In genomic region chr10:26468691-26469090, GRCh38 we compare ENCODE assay signal across 9 cellular contexts. TPM values are rescaled to one million over a fixed set of nuclear protein-coding genes. Genes with fewer than 3 reads are reported as not detected.
DNase-seq lines count a peak whose midpoint lies in the region; ATAC-seq and TF ChIP-seq lines count a peak whose summit lies in the region.
"Had no signal": no experiment of that assay in that cellular context is flagged by ENCODE, and none has a peak within 500 bp of the region (broad histone marks: within the 10 kb centered on the region; RNA-seq: fewer than 3 reads in every experiment).

No MANE protein-coding gene starts in this region.

- no peak overlapping the region for H3K27ac ChIP-seq in CD8-positive, alpha-beta memory T cell (ENCODE audit: low read depth, low read length)
- no peak overlapping the region for H3K27ac ChIP-seq in MM.1S (ENCODE audit: low read length)

- H4K20me1 ChIP-seq in MM.1S (ENCODE audit: insufficient read depth, low read length): no peaks in the 10 kb centered on the region; the same call in 1 of the 2 replicates

- no peaks in the 10 kb centered on the region for H3K36me3 ChIP-seq in CD8-positive, alpha-beta memory T cell (ENCODE audit: insufficient read depth, low read length)
- H3K36me3 ChIP-seq in MM.1S (replicated peaks; ENCODE audit: insufficient read depth, low read length): no peaks in the 10 kb centered on the region

- H3K4me1 ChIP-seq in CD8-positive, alpha-beta memory T cell (ENCODE audit: insufficient read depth, low read length): peaks cover 84% of the 10 kb centered on the region
- no peaks in the 10 kb centered on the region for H3K4me1 ChIP-seq in MM.1S (ENCODE audit: low read length)

- H3K27me3 ChIP-seq in CD8-positive, alpha-beta memory T cell (ENCODE audit: insufficient read depth, low read length, poor library complexity, severe bottlenecking): no peaks in the 10 kb centered on the region
- no peaks in the 10 kb centered on the region for H3K27me3 ChIP-seq in MM.1S (replicated peaks; ENCODE audit: insufficient read depth, low read length)

- H3F3A ChIP-seq in MM.1S (ENCODE audit: insufficient read depth, low read length): no peaks in the 10 kb centered on the region

- no peak overlapping the region for H3K9ac ChIP-seq in MM.1S (ENCODE audit: low read length)

- no peak overlapping the region for H3K4me2 ChIP-seq in MM.1S (ENCODE audit: low read depth, low read length)

- H3K9me3 ChIP-seq in CD8-positive, alpha-beta memory T cell (ENCODE audit: low read length): no peaks in the 10 kb centered on the region
- no peaks in the 10 kb centered on the region for H3K9me3 ChIP-seq in MM.1S (replicated peaks; ENCODE audit: insufficient read depth, low read length)

- H2AFZ ChIP-seq in MM.1S (ENCODE audit: low read length): no peak overlapping the region

- peaks cover 0 to 41% (median 7%) of the 10 kb centered on the region in 3 donors for H3K36me3 Mint-ChIP-seq in CD8-positive, alpha-beta memory T cell

- peak overlapping the region; percentile 15 to 86 (median 83) for H3K4me3 Mint-ChIP-seq in CD8-positive, alpha-beta memory T cell

- no peaks in the 10 kb centered on the region for H3K79me2 ChIP-seq in MM.1S (ENCODE audit: low read length)

- ATAC-seq in GM19468 (IDR thresholded peaks at IDR 0.05; ENCODE audit: extremely low read depth, unreplicated experiment): peak; percentile 65
- ATAC-seq in HG03521 (IDR thresholded peaks at IDR 0.05; ENCODE audit: unreplicated experiment): peak; percentile 69

- DNase-seq in CD8-positive, alpha-beta memory T cell: peak; percentile 22 to 84 (median 69)
- peak; percentile 44 for DNase-seq in effector CD4-positive, alpha-beta T cell
- DNase-seq in foreskin fibroblast: no peak
- DNase-seq in amniotic stem cell (lab: John Stamatoyannopoulos, UW): no peak
- no peak for DNase-seq in NCI-H2227 (lab: John Stamatoyannopoulos, UW; ENCODE audit: unreplicated experiment)
- DNase-seq in MM.1S: no peak
- DNase-seq: NCI-H446 had no signal

- H3K27ac Mint-ChIP-seq in CD8-positive, alpha-beta memory T cell: peak overlapping the region; percentile 79 to 97 (median 93)

- H3K27me3 Mint-ChIP-seq in CD8-positive, alpha-beta memory T cell: no peaks in the 10 kb centered on the region

- H3K9me3 Mint-ChIP-seq in CD8-positive, alpha-beta memory T cell: no peaks in the 10 kb centered on the region

- peak overlapping the region; percentile 42 for H3K4me3 ChIP-seq in CD8-positive, alpha-beta memory T cell (ENCODE audit: low read length)
- H3K4me3 ChIP-seq in foreskin fibroblast (ENCODE audit: low read depth in 1 of 2, low read length in 2 of 2) (no peak overlapping the region), MM.1S (ENCODE audit: low read length) (no peak overlapping the region)

- POLR2A ChIA-PET in CD8-positive, alpha-beta memory T cell (lab: Charles Lee): interaction anchor here (0.6 to 1.5 kb wide), 8 partner anchors 16 to 1861 kb away, joined by 3 to 7 read pairs (median 4); no protein-coding TSS in a partner anchor

- peaks cover 83 to 97% (median 96%) of the 10 kb centered on the region in 3 donors for H3K4me1 Mint-ChIP-seq in CD8-positive, alpha-beta memory T cell

- TF ChIP-seq CTCF in foreskin fibroblast (IDR thresholded peaks at IDR 0.05; ENCODE audit: low read depth, low read length): no peak
- TF ChIP-seq CTCF in MM.1S (IDR thresholded peaks at IDR 0.05; ENCODE audit: low read length): no peak

- CTCF ChIA-PET in CD8-positive, alpha-beta memory T cell (lab: Charles Lee): interaction anchor here (0.7 to 2.6 kb wide), 8 partner anchors 11 to 1230 kb away, joined by 3 to 8 read pairs (median 4); partner anchors contain the start of genes MASTL and YME1L1

- no peaks in the 10 kb centered on the region for H3K9me2 ChIP-seq in MM.1S (replicated peaks; ENCODE audit: insufficient read depth, low read length)

RNA-seq across cellular contexts. Expression of gene APBB1IP, which starts 30.6 kb away (rescaled TPM):
- total RNA-seq in CD8-positive, alpha-beta memory T cell: 10 to 100 TPM; 47.7 to 48.9 TPM
- 72.3 TPM for polyA plus RNA-seq in CD8-positive, alpha-beta memory T cell

Comparison
In these comparisons a context has a peak if more than half of its experiments do, and no peak if none do; other contexts are left out.
1. DNase-seq: peak in CD8-positive, alpha-beta memory T cell (5 of 5) and effector CD4-positive, alpha-beta T cell (single experiment); none in foreskin fibroblast (0 of 2), amniotic stem cell (single experiment), NCI-H2227 (single experiment) and MM.1S (single experiment).